In genomic region chr17:81869221-81870154, GRCh38 we compare ENCODE assay signal across 1 cellular context.
TF ChIP-seq lines count a peak whose summit lies in the region.

No MANE protein-coding gene starts in this region.

TF ChIP-seq in GM12878, 131 proteins besides CTCF, POLR2A, EP300 and RAD21 (continued from another document and continues in another):
- TF ChIP-seq CUX1 (IDR thresholded peaks at IDR 0.05; ENCODE audit: insufficient replicate concordance, low read depth, low read length) (no peak), GATAD2B (conservative IDR thresholded peaks at IDR 0.05; ENCODE audit: low read depth) (peak; percentile 58), E4F1 (IDR thresholded peaks at IDR 0.05; ENCODE audit: borderline replicate concordance, partially characterized antibody) (no peak), EED (IDR thresholded peaks at IDR 0.05; ENCODE audit: low read depth) (no peak), RFX5 (IDR thresholded peaks at IDR 0.05; ENCODE audit: low read depth, low read length) (no peak), RELB (IDR thresholded peaks at IDR 0.05; ENCODE audit: low read depth) (no peak), TCF7 (IDR thresholded peaks at IDR 0.05; ENCODE audit: borderline replicate concordance) (no peak), CREM (IDR thresholded peaks at IDR 0.05; ENCODE audit: low read depth) (no peak), ATF7 (IDR thresholded peaks at IDR 0.05; ENCODE audit: low read depth) (no peak), TCF3 (IDR thresholded peaks at IDR 0.05; ENCODE audit: borderline replicate concordance, insufficient read depth, low read depth, low read length) (0 out of 2 replicates have a peak, but pooled peaks have one; percentile 13), RELA (IDR thresholded peaks at IDR 0.05; ENCODE audit: borderline replicate concordance, partially characterized antibody) (no peak), SMAD5 (IDR thresholded peaks at IDR 0.05; ENCODE audit: low read depth) (no peak), CREB1 (IDR thresholded peaks at IDR 0.05; ENCODE audit: low read depth) (no peak), PAX5 (IDR thresholded peaks at IDR 0.05; ENCODE audit: borderline replicate concordance, low read depth, low read length) (no peak), HCFC1 (IDR thresholded peaks at IDR 0.05; ENCODE audit: low read length) (no peak), NKRF (conservative IDR thresholded peaks at IDR 0.05) (0 out of 2 replicates have a peak, but pooled peaks have one; percentile 12), IRF4 (IDR thresholded peaks at IDR 0.05; ENCODE audit: low read depth, low read length) (no peak), DPF2 (IDR thresholded peaks at IDR 0.05) (no peak), MXI1 (IDR thresholded peaks at IDR 0.05; ENCODE audit: low read depth, low read length) (0 out of 2 replicates have a peak, but pooled peaks have one; percentile 31), SREBF2 (IDR thresholded peaks at IDR 0.05; ENCODE audit: low read length) (no peak), MYC (IDR thresholded peaks at IDR 0.05; ENCODE audit: insufficient read depth, insufficient read length, insufficient replicate concordance, low read length, severe bottlenecking) (no peak), RB1 (IDR thresholded peaks at IDR 0.05; ENCODE audit: borderline replicate concordance) (no peak; the same call in 1 of the 2 replicates), ZNF384 (IDR thresholded peaks at IDR 0.05; ENCODE audit: borderline replicate concordance, low read depth, low read length) (no peak), SMAD1 (IDR thresholded peaks at IDR 0.05; ENCODE audit: low read depth, partially characterized antibody) (no peak), ZNF622 (IDR thresholded peaks at IDR 0.05) (no peak), SRF (IDR thresholded peaks at IDR 0.05; ENCODE audit: low read depth in 2 of 2, low read length in 2 of 2) (no peak), EZH2 (IDR thresholded peaks at IDR 0.05; ENCODE audit: borderline replicate concordance, control insufficient read depth, low read depth, low read length) (no peak), RUNX3 (IDR thresholded peaks at IDR 0.05; ENCODE audit: low read length) (no peak), ZBTB11 (CRISPR knock-in tag; IDR thresholded peaks at IDR 0.05) (no peak), ELK1 (IDR thresholded peaks at IDR 0.05; ENCODE audit: low read depth, low read length) (no peak), HDAC6 (IDR thresholded peaks at IDR 0.05; ENCODE audit: unreplicated experiment) (no peak), YY1 (IDR thresholded peaks at IDR 0.05; ENCODE audit: low read depth, low read length) (0 out of 2 replicates have a peak, but pooled peaks have one; percentile 45), USF1 (IDR thresholded peaks at IDR 0.05; ENCODE audit: borderline replicate concordance, extremely low read length, insufficient read depth, low read depth, low read length) (no peak), ZNF274 (IDR thresholded peaks at IDR 0.05; ENCODE audit: insufficient read depth, insufficient read length) (no peak), ZBTB40 (IDR thresholded peaks at IDR 0.05; ENCODE audit: borderline replicate concordance) (no peak), ZNF207 (IDR thresholded peaks at IDR 0.05; ENCODE audit: borderline replicate concordance) (no peak), SUZ12 (IDR thresholded peaks at IDR 0.05; ENCODE audit: unreplicated experiment) (no peak), MAX (IDR thresholded peaks at IDR 0.05; ENCODE audit: low read depth, low read length) (peak; percentile 48; the same call in 1 of the 2 replicates), BACH1 (IDR thresholded peaks at IDR 0.05; ENCODE audit: borderline replicate concordance) (no peak)
